18 cellular contexts compared by ENCODE assay signal in the genomic region with DNA sequence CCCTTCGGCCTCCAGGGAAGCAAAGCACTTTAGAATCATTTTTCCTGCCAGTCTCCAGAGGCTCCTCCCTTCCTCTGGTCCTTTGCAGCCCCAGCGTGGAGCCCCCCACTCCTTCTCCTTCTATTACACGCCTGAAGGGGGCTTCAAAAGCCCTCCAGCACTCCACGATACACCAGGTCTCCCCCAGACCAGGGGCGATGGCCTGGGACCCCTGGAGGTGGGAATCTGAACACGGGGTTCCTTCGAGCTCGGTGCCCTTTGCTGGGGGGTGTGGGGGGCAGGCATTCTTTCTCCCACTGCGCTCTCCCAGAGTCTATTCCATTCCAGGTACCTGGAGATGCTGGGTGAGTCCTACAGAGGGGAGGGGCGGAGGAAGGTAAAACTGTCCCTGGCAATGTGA.
DNase-seq lines count a peak whose midpoint lies in the region; ATAC-seq and TF ChIP-seq lines count a peak whose summit lies in the region.
"Had no signal": no experiment of that assay in that cellular context is flagged by ENCODE, and none has a peak within 500 bp of the region (broad histone marks: within the 10 kb centered on the region; RNA-seq: fewer than 3 reads in every experiment).

No MANE protein-coding gene starts in this region.

- H3K4me3 Mint-ChIP-seq in activated naive CD8-positive, alpha-beta T cell treated with anti-CD3 and anti-CD28 coated beads, Interleukin-2, amount 10 ng/mL, durations not matched to agents 7 days and 5 days: no peak overlapping the region
- no peak overlapping the region for H3K4me3 Mint-ChIP-seq in activated naive CD8-positive, alpha-beta T cell treated with anti-CD3 and anti-CD28 coated beads for 36 hours
- H3K4me3 Mint-ChIP-seq: CD8-positive, alpha-beta T cell had no signal

- intact Hi-C loops in spleen (cut with DNase I; ENCODE audit: low total_unique reads): no loop called here

- H3K36me3 ChIP-seq in H7 (replicated peaks; ENCODE audit: control insufficient read depth, insufficient read depth, low read length): no peaks in the 10 kb centered on the region
- H3K36me3 ChIP-seq in spleen: no peaks in the 10 kb centered on the region
- H3K36me3 ChIP-seq: BLaER1 had no signal

- TF ChIP-seq POLR2A in spleen (IDR thresholded peaks at IDR 0.05): no peak

- H3K27ac Mint-ChIP-seq in activated naive CD8-positive, alpha-beta T cell treated with anti-CD3 and anti-CD28 coated beads, Interleukin-2, amount 10 ng/mL, durations not matched to agents 7 days and 5 days: no peak overlapping the region
- no peak overlapping the region for H3K27ac Mint-ChIP-seq in activated naive CD8-positive, alpha-beta T cell treated with anti-CD3 and anti-CD28 coated beads for 36 hours
- H3K27ac Mint-ChIP-seq: CD8-positive, alpha-beta T cell had no signal

- H3K27me3 Mint-ChIP-seq in activated naive CD8-positive, alpha-beta T cell treated with anti-CD3 and anti-CD28 coated beads, Interleukin-2, amount 10 ng/mL, durations not matched to agents 7 days and 5 days: no peaks in the 10 kb centered on the region
- no peaks in the 10 kb centered on the region for H3K27me3 Mint-ChIP-seq in activated naive CD8-positive, alpha-beta T cell treated with anti-CD3 and anti-CD28 coated beads for 36 hours

- H3K9me3 Mint-ChIP-seq in activated naive CD8-positive, alpha-beta T cell treated with anti-CD3 and anti-CD28 coated beads, Interleukin-2, amount 10 ng/mL, durations not matched to agents 7 days and 5 days: no peaks in the 10 kb centered on the region
- H3K9me3 Mint-ChIP-seq in activated naive CD8-positive, alpha-beta T cell treated with anti-CD3 and anti-CD28 coated beads for 36 hours: no peaks in the 10 kb centered on the region

- no peak for ATAC-seq in activated naive CD8-positive, alpha-beta T cell treated with anti-CD3 and anti-CD28 coated beads, Interleukin-2, amount 10 ng/mL, durations not matched to agents 7 days and 5 days (ENCODE audit: low read depth)
- no peak for ATAC-seq in HG03095 (IDR thresholded peaks at IDR 0.05; ENCODE audit: unreplicated experiment)
- ATAC-seq: CD8-positive, alpha-beta T cell; K562; Panc1 had no signal

- no peaks in the 10 kb centered on the region for H3K4me1 ChIP-seq in spleen
- H3K4me1 ChIP-seq: BLaER1 had no signal

- H3K4me3 ChIP-seq in H7 (ENCODE audit: insufficient read depth, low read depth, low read length): no peak overlapping the region
- H3K4me3 ChIP-seq in spleen: no peak overlapping the region
- H3K4me3 ChIP-seq: BLaER1, K562 had no signal

- POLR2A ChIA-PET in activated naive CD8-positive, alpha-beta T cell treated with anti-CD3 and anti-CD28 coated beads, Interleukin-2, amount 10 ng/mL, durations not matched to agents 7 days and 5 days (lab: Charles Lee): no interaction called here

- peak; percentile 5 for DNase-seq in activated naive CD8-positive, alpha-beta T cell treated with anti-CD3 and anti-CD28 coated beads, Interleukin-2, amount 10 ng/mL, durations not matched to agents 7 days and 5 days
- no peak for DNase-seq in activated naive CD8-positive, alpha-beta T cell treated with anti-CD3 and anti-CD28 coated beads for 36 hours
- DNase-seq in H7 (peak; percentile 24), mesenteric fat pad (ENCODE audit: low spot score) (peak; percentile 18), spleen (peak; percentile 29), NCI-H2107 (lab: John Stamatoyannopoulos, UW) (no peak)
- DNase-seq in activated CD4-positive, alpha-beta T cell treated with anti-CD3 and anti-CD28 coated beads for 1 hour: no peak
- DNase-seq: Calu3; CD8-positive, alpha-beta T cell; GF-D8; HCEC 1CT; NCI-H1092 treated with DMSO at 0.1 percent for 48 hours; NCI-H2081; NCI-H446 treated with DMSO at 0.1 percent for 48 hours had no signal

- no peak for TF ChIP-seq CTCF in spleen (IDR thresholded peaks at IDR 0.05 in 8 of 11, conservative IDR thresholded peaks at IDR 0.05 in 3 of 11)

- H3K4me1 Mint-ChIP-seq in activated naive CD8-positive, alpha-beta T cell treated with anti-CD3 and anti-CD28 coated beads, Interleukin-2, amount 10 ng/mL, durations not matched to agents 7 days and 5 days: no peaks in the 10 kb centered on the region
- H3K4me1 Mint-ChIP-seq in activated naive CD8-positive, alpha-beta T cell treated with anti-CD3 and anti-CD28 coated beads for 36 hours: no peaks in the 10 kb centered on the region

- H3K27me3 ChIP-seq in H7 (ENCODE audit: control insufficient read depth, insufficient read depth, low read length) (no peaks in the 10 kb centered on the region), spleen (replicated peaks in 1 of 7) (peaks cover 0 to 5% (median 0%) of the 10 kb centered on the region in 7 donors)
- H3K27me3 ChIP-seq: BLaER1 had no signal

- H3K9me3 ChIP-seq in spleen: no peaks in the 10 kb centered on the region
- H3K9me3 ChIP-seq: BLaER1 had no signal

- H3K36me3 Mint-ChIP-seq in activated naive CD8-positive, alpha-beta T cell treated with anti-CD3 and anti-CD28 coated beads, Interleukin-2, amount 10 ng/mL, durations not matched to agents 7 days and 5 days: no peaks in the 10 kb centered on the region
- H3K36me3 Mint-ChIP-seq in activated naive CD8-positive, alpha-beta T cell treated with anti-CD3 and anti-CD28 coated beads for 36 hours: no peaks in the 10 kb centered on the region
- H3K36me3 Mint-ChIP-seq: CD8-positive, alpha-beta T cell had no signal

- H3K27ac ChIP-seq in spleen: no peak overlapping the region
- H3K27ac ChIP-seq: BLaER1 had no signal

- 68 to 84% (median 72%) methylated on average over 10 of the region's 10 CpGs for WGBS in spleen, 5 donors

Comparison
In these comparisons a context has a peak if more than half of its experiments do, and no peak if none do; other contexts are left out.
1. DNase-seq: peak in activated naive CD8-positive, alpha-beta T cell treated with anti-CD3 and anti-CD28 coated beads, Interleukin-2, amount 10 ng/mL, durations not matched to agents 7 days and 5 days (single experiment), H7 (single experiment), mesenteric fat pad (single experiment) and spleen (single experiment); none in activated naive CD8-positive, alpha-beta T cell treated with anti-CD3 and anti-CD28 coated beads for 36 hours (single experiment), activated CD4-positive, alpha-beta T cell treated with anti-CD3 and anti-CD28 coated beads for 1 hour (single experiment) and NCI-H2107 (single experiment).